24 cellular contexts compared by ENCODE assay signal in genomic region chr10:36068542-36068941, GRCh38.
"Had no signal": no experiment of that assay in that cellular context is flagged by ENCODE, and none has a peak within 500 bp of the region (broad histone marks: within the 10 kb centered on the region; RNA-seq: fewer than 3 reads in every experiment).

No MANE protein-coding gene starts in this region.

- H3K27ac ChIP-seq: neural progenitor cell, ovary, parathyroid adenoma, psoas muscle, right lobe of liver, sigmoid colon, stomach, thoracic aorta, thyroid gland, tibial nerve, upper lobe of left lung, vagina had no signal

- H2AFZ ChIP-seq: neural progenitor cell, parathyroid adenoma had no signal

- ATAC-seq: psoas muscle; right cardiac atrium; right lobe of liver; stimulated activated effector memory CD8-positive, alpha-beta T cell treated with anti-CD3 and anti-CD28 coated beads, Interleukin-12 subunit alpha, Interleukin-12 subunit beta, amount 100 ng/mL, for 72 hours; stimulated activated naive B cell treated with anti-CD40 and anti-IgM and Interleukin-4, amounts not matched to agents 10 μg/mL and 1 μg/mL and 100 μg/mL, for 72 hours had no signal

- DNase-seq: occipital lobe; ovary; posterior cingulate gyrus; psoas muscle; right cardiac atrium; right lobe of liver; sigmoid colon; small intestine; stimulated activated CD4-positive, alpha-beta T cell treated with anti-CD3 and anti-CD28 coated beads, Interleukin-15, amount 100 ng/mL, for 24 hours; stimulated activated CD4-positive, alpha-beta T cell treated with anti-CD3 and anti-CD28 coated beads, Interleukin-2, amount 100 ng/mL, for 24 hours; stimulated activated CD4-positive, alpha-beta T cell treated with anti-CD3 and anti-CD28 coated beads, Interleukin-2, amount 100 ng/mL, for 48 hours; stimulated activated CD4-positive, alpha-beta T cell treated with anti-CD3 and anti-CD28 coated beads, Interleukin-4, amount 100 ng/mL, for 24 hours; stimulated activated naive B cell treated with anti-CD40 and anti-IgM and Interleukin-4, amounts not matched to agents 10 μg/mL and 1 μg/mL and 100 μg/mL, for 72 hours; stimulated activated naive CD4-positive, alpha-beta T cell treated with Interleukin-2 at 50 U/mL for 16 hours; stomach; thyroid gland; trophoblast cell; upper lobe of left lung had no signal

- H3K79me2 ChIP-seq: parathyroid adenoma had no signal

- H3K9ac ChIP-seq: neural progenitor cell, parathyroid adenoma had no signal

- H3K27me3 ChIP-seq: neural progenitor cell, ovary, right lobe of liver, sigmoid colon, stomach, thyroid gland, tibial nerve, upper lobe of left lung, vagina had no signal

- H3K36me3 ChIP-seq: neural progenitor cell, ovary, right lobe of liver, sigmoid colon, stomach, thoracic aorta, thyroid gland, upper lobe of left lung, vagina had no signal

- H3K9me3 ChIP-seq: ovary, psoas muscle, right lobe of liver, thoracic aorta, thyroid gland, vagina had no signal

- H3K4me3 ChIP-seq: neural progenitor cell, ovary, psoas muscle, right lobe of liver, sigmoid colon, stomach, thoracic aorta, thyroid gland, tibial nerve, upper lobe of left lung, vagina had no signal

- H3K4me2 ChIP-seq: neural progenitor cell had no signal

- H3K4me1 ChIP-seq: neural progenitor cell, parathyroid adenoma, psoas muscle, right lobe of liver, sigmoid colon, stomach, thyroid gland, upper lobe of left lung, vagina had no signal
